Comparison of ENCODE assay signal across 23 cellular contexts in genomic region chr11:69475866-69476714, GRCh38. TPM values are rescaled to one million over a fixed set of nuclear protein-coding genes. Genes with fewer than 3 reads are reported as not detected.
"Had no signal": no experiment of that assay in that cellular context is flagged by ENCODE, and none has a peak within 500 bp of the region (broad histone marks: within the 10 kb centered on the region; RNA-seq: fewer than 3 reads in every experiment).

No MANE protein-coding gene starts in this region.

- H3K36me3 ChIP-seq: brain microvascular endothelial cell, gastrocnemius medialis, neutrophil, tibial artery had no signal

- H3K36me3 Mint-ChIP-seq: naive thymus-derived CD4-positive, alpha-beta T cell had no signal

- H3K4me3 Mint-ChIP-seq: activated CD4-positive, alpha-beta T cell treated with anti-CD3 and anti-CD28 coated beads, Interleukin-2, amount 10 ng/mL, durations not matched to agents 7 days and 5 days; activated CD8-positive, alpha-beta T cell treated with anti-CD3 and anti-CD28 coated beads, Interleukin-2, amount 10 ng/mL, durations not matched to agents 7 days and 5 days; activated naive CD4-positive, alpha-beta T cell treated with anti-CD3 and anti-CD28 coated beads for 36 hours; activated T-cell treated with anti-CD3 and anti-CD28 coated beads, Interleukin-2, amount 50 U/mL, for 24 hours; central memory CD8-positive, alpha-beta T cell; naive thymus-derived CD4-positive, alpha-beta T cell; T-helper 1 cell treated with Interleukin-12 subunit alpha and Interleukin-12 subunit beta and Interleukin-4 antibody, amounts not matched to agents 30 μg/mL and 1 μg/mL, for 36 hours had no signal

- H3K27ac Mint-ChIP-seq: activated CD4-positive, alpha-beta T cell treated with anti-CD3 and anti-CD28 coated beads, Interleukin-2, amount 10 ng/mL, durations not matched to agents 7 days and 5 days; activated CD8-positive, alpha-beta T cell treated with anti-CD3 and anti-CD28 coated beads, Interleukin-2, amount 10 ng/mL, durations not matched to agents 7 days and 5 days; activated naive CD4-positive, alpha-beta T cell treated with anti-CD3 and anti-CD28 coated beads for 36 hours; activated T-cell treated with anti-CD3 and anti-CD28 coated beads, Interleukin-2, amount 50 U/mL, for 24 hours; activated T-helper 2 cell treated with anti-CD3 and anti-CD28 coated beads, Interferon-gamma antibody, Interleukin-2, Interleukin-4, amounts not matched to agents 10 μg/mL and 5 μg/mL and 100 μg/mL, durations not matched to agents 14 hours and 24 hours and 36 hours; T-helper 1 cell treated with Interleukin-12 subunit alpha and Interleukin-12 subunit beta and Interleukin-4 antibody, amounts not matched to agents 30 μg/mL and 1 μg/mL, for 36 hours had no signal

- H3K27me3 Mint-ChIP-seq: central memory CD8-positive, alpha-beta T cell had no signal

- H3K4me3 ChIP-seq: coronary artery, gastrocnemius medialis, tibial artery had no signal

- H3K27me3 ChIP-seq: brain microvascular endothelial cell, gastrocnemius medialis, tibial artery had no signal

- H3K4me1 Mint-ChIP-seq: activated CD4-positive, alpha-beta T cell treated with anti-CD3 and anti-CD28 coated beads, Interleukin-2, amount 10 ng/mL, durations not matched to agents 7 days and 5 days; central memory CD8-positive, alpha-beta T cell; naive thymus-derived CD4-positive, alpha-beta T cell had no signal

- DNase-seq: activated CD4-positive, alpha-beta T cell treated with anti-CD3 and anti-CD28 coated beads, Interleukin-2, amount 10 ng/mL, durations not matched to agents 7 days and 5 days; activated CD8-positive, alpha-beta T cell treated with anti-CD3 and anti-CD28 coated beads, Interleukin-2, amount 10 ng/mL, durations not matched to agents 7 days and 5 days; activated naive CD4-positive, alpha-beta T cell treated with anti-CD3 and anti-CD28 coated beads for 36 hours; activated T-cell treated with anti-CD3 and anti-CD28 coated beads, Interleukin-2, amount 50 U/mL, for 24 hours; anterior cingulate cortex; brain microvascular endothelial cell; gastrocnemius medialis; head of caudate nucleus; islet precursor cell; naive thymus-derived CD4-positive, alpha-beta T cell; stimulated activated CD4-positive, alpha-beta T cell treated with anti-CD3 and anti-CD28 coated beads, Interleukin-2, amount 100 ng/mL, for 24 hours; stimulated activated naive CD8-positive, alpha-beta T cell treated with anti-CD3 and anti-CD28 coated beads, Interleukin-15, Interleukin-2, amounts not matched to agents 100 U/mL and 50 U/mL, for 24 hours; substantia nigra; tibial artery had no signal

- H3K9me3 ChIP-seq: gastrocnemius medialis, neutrophil, tibial artery had no signal

- ATAC-seq: activated CD4-positive, CD25-positive, alpha-beta regulatory T cell treated with anti-CD3 and anti-CD28 coated beads, Interleukin-2, amount 50 U/mL, for 24 hours; activated CD8-positive, alpha-beta T cell treated with anti-CD3 and anti-CD28 coated beads, Interleukin-2, amount 10 ng/mL, durations not matched to agents 7 days and 5 days; gastrocnemius medialis; left lobe of liver; naive thymus-derived CD4-positive, alpha-beta T cell; stimulated activated naive CD8-positive, alpha-beta T cell treated with anti-CD3 and anti-CD28 coated beads, Interleukin-15, Interleukin-2, amounts not matched to agents 100 U/mL and 50 U/mL, for 24 hours had no signal

- H3K9me3 Mint-ChIP-seq: activated T-helper 2 cell treated with anti-CD3 and anti-CD28 coated beads, Interferon-gamma antibody, Interleukin-2, Interleukin-4, amounts not matched to agents 10 μg/mL and 5 μg/mL and 100 μg/mL, durations not matched to agents 14 hours and 24 hours and 36 hours; central memory CD8-positive, alpha-beta T cell had no signal

- H3K27ac ChIP-seq: brain microvascular endothelial cell, coronary artery, gastrocnemius medialis, neutrophil, tibial artery had no signal

RNA-seq across cellular contexts. Expression of gene LINC01488, which starts 5.4 kb away (rescaled TPM):
- total RNA-seq: activated CD4-positive, alpha-beta T cell treated with anti-CD3 and anti-CD28 coated beads, Interleukin-2, amount 10 ng/mL, durations not matched to agents 7 days and 5 days; activated CD8-positive, alpha-beta T cell treated with anti-CD3 and anti-CD28 coated beads, Interleukin-2, amount 10 ng/mL, durations not matched to agents 7 days and 5 days; activated naive CD4-positive, alpha-beta T cell treated with anti-CD3 and anti-CD28 coated beads for 36 hours; activated T-helper 2 cell treated with anti-CD3 and anti-CD28 coated beads, Interferon-gamma antibody, Interleukin-2, Interleukin-4, amounts not matched to agents 10 μg/mL and 5 μg/mL and 100 μg/mL, durations not matched to agents 14 hours and 24 hours and 36 hours; gastrocnemius medialis; mucosa of gallbladder; naive thymus-derived CD4-positive, alpha-beta T cell; urinary bladder had no signal
- polyA plus RNA-seq: naive thymus-derived CD4-positive, alpha-beta T cell had no signal
